1 cellular context compared by ENCODE assay signal in genomic region chr3:93981649-93982048, GRCh38.
TF ChIP-seq lines count a peak whose summit lies in the region.

No MANE protein-coding gene starts in this region.

TF ChIP-seq in HEK293, 187 proteins besides CTCF, POLR2A, EP300 and RAD21 (continued from another document):
- TF ChIP-seq ZNF214 (tag by site-specific recombination; IDR thresholded peaks at IDR 0.05; ENCODE audit: borderline replicate concordance) (no peak), YY2 (tag by site-specific recombination; IDR thresholded peaks at IDR 0.05) (no peak), ZNF776 (tag by site-specific recombination; IDR thresholded peaks at IDR 0.05; ENCODE audit: borderline replicate concordance) (no peak), ZNF645 (tag by site-specific recombination; IDR thresholded peaks at IDR 0.05) (no peak), ZBTB26 (tag by site-specific recombination; optimal IDR thresholded peaks at IDR 0.05) (peak; percentile 14), ZNF292 (tag by site-specific recombination; IDR thresholded peaks at IDR 0.05; ENCODE audit: borderline replicate concordance, low read depth) (no peak), ZNF324 (tag by site-specific recombination; IDR thresholded peaks at IDR 0.05) (no peak), ZNF26 (tag by site-specific recombination; IDR thresholded peaks at IDR 0.05) (no peak), ZNF394 (tag by site-specific recombination; IDR thresholded peaks at IDR 0.05; ENCODE audit: borderline replicate concordance) (no peak), ZNF843 (tag by site-specific recombination; IDR thresholded peaks at IDR 0.05) (no peak), ZNF280C (tag by site-specific recombination; IDR thresholded peaks at IDR 0.05) (no peak), ZNF600 (tag by site-specific recombination; IDR thresholded peaks at IDR 0.05) (0 out of 2 replicates have a peak, but pooled peaks have one; percentile 25), ZNF621 (tag by site-specific recombination; IDR thresholded peaks at IDR 0.05) (no peak), SP3 (tag by site-specific recombination; IDR thresholded peaks at IDR 0.05) (no peak), ZNF335 (tag by site-specific recombination; conservative IDR thresholded peaks at IDR 0.05) (peak; percentile 21), SCRT1 (tag by site-specific recombination; IDR thresholded peaks at IDR 0.05; ENCODE audit: borderline replicate concordance) (no peak), ZFP69B (tag by site-specific recombination; IDR thresholded peaks at IDR 0.05) (0 out of 2 replicates have a peak, but pooled peaks have one; percentile 13), ZNF362 (tag by site-specific recombination; IDR thresholded peaks at IDR 0.05) (peak; percentile 86), ZNF629 (tag by site-specific recombination; IDR thresholded peaks at IDR 0.05) (0 out of 2 replicates have a peak, but pooled peaks have one; percentile 4), ZNF391 (tag by site-specific recombination; IDR thresholded peaks at IDR 0.05; ENCODE audit: borderline replicate concordance, low read depth) (no peak), OSR2 (tag by site-specific recombination; IDR thresholded peaks at IDR 0.05) (peak; percentile 84)
